13 cellular contexts compared by ENCODE assay signal in the genomic region with DNA sequence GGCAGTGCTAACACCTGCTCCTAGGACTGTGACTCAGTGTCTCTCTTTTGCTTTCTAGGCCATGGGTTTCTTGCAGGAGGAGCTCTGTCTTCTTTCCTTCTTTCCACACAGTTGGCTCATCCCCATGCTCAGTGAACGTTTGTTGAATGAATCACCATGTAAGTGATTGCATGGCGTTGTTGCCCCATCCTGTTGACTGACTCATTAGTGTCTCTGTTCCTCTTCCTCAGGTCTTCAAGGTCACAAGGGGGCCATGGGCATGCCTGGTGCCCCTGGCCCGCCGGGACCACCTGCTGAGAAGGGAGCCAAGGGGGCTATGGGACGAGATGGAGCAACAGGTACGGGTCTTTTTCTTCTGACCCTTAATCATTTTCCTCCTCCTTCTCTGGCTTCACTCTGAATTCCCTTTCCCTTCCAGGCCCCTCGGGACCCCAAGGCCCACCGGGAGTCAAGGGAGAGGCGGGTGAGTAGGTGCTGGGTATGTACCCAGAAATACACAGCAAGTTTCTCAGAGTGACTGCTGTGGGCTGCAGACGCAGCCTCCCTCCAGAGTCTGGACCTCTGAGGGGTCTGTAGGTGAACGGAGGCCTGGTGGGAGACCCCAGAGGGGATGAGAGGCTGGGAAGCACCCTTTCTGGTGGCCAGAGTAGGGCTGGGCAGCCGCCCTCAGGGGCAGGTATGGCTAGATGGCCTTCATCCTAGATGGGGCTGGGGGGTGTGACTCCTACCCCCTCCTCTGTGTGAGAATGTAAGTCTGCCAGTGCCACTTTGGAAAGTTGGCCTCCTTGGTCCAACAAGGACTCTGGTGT. TPM values are rescaled to one million over a fixed set of nuclear protein-coding genes. Genes with fewer than 3 reads are reported as not detected.
DNase-seq lines count a peak whose midpoint lies in the region; ATAC-seq and TF ChIP-seq lines count a peak whose summit lies in the region.
"Had no signal": no experiment of that assay in that cellular context is flagged by ENCODE, and none has a peak within 500 bp of the region (broad histone marks: within the 10 kb centered on the region; RNA-seq: fewer than 3 reads in every experiment).

No MANE protein-coding gene starts in this region.

- peak; percentile 22 for DNase-seq in activated CD8-positive, alpha-beta memory T cell treated with anti-CD3 and anti-CD28 coated beads, Interleukin-2, amount 50 U/mL, for 48 hours
- no peak for DNase-seq in activated CD8-positive, alpha-beta memory T cell treated with anti-CD3 and anti-CD28 coated beads, Interleukin-2, amount 10 ng/mL, durations not matched to agents 7 days and 5 days
- DNase-seq in SIG-M5 (lab: John Stamatoyannopoulos, UW) (peak; percentile 67), left cardiac atrium (peak; percentile 56), upper lobe of left lung (peak; percentile 52 to 74), T1000 (lab: John Stamatoyannopoulos, UW) (no peak)
- DNase-seq in activated CD4-positive, alpha-beta T cell treated with anti-CD3 and anti-CD28 coated beads for 48 hours: no peak
- DNase-seq: activated CD4-positive, alpha-beta memory T cell treated with anti-CD3 and anti-CD28 coated beads, Interleukin-2, amount 10 ng/mL, durations not matched to agents 7 days and 5 days; NCI-H510A; right lobe of liver; stimulated activated CD8-positive, alpha-beta memory T cell treated with anti-CD3 and anti-CD28 coated beads, Interleukin-4, amount 100 ng/mL, for 48 hours had no signal

- no peaks in the 10 kb centered on the region for H3K27me3 Mint-ChIP-seq in activated CD8-positive, alpha-beta memory T cell treated with anti-CD3 and anti-CD28 coated beads, Interleukin-2, amount 10 ng/mL, durations not matched to agents 7 days and 5 days
- H3K27me3 Mint-ChIP-seq: activated CD4-positive, alpha-beta memory T cell treated with anti-CD3 and anti-CD28 coated beads, Interleukin-2, amount 10 ng/mL, durations not matched to agents 7 days and 5 days had no signal

- no peaks in the 10 kb centered on the region for H3K9me3 Mint-ChIP-seq in activated CD8-positive, alpha-beta memory T cell treated with anti-CD3 and anti-CD28 coated beads, Interleukin-2, amount 10 ng/mL, durations not matched to agents 7 days and 5 days (ENCODE audit: low read depth)
- H3K9me3 Mint-ChIP-seq: activated CD4-positive, alpha-beta memory T cell treated with anti-CD3 and anti-CD28 coated beads, Interleukin-2, amount 10 ng/mL, durations not matched to agents 7 days and 5 days had no signal

- no peaks in the 10 kb centered on the region for H3K27me3 ChIP-seq in upper lobe of left lung
- H3K27me3 ChIP-seq: adrenal gland, right lobe of liver had no signal

- H3K4me1 Mint-ChIP-seq in activated CD8-positive, alpha-beta memory T cell treated with anti-CD3 and anti-CD28 coated beads, Interleukin-2, amount 10 ng/mL, durations not matched to agents 7 days and 5 days: no peaks in the 10 kb centered on the region
- H3K4me1 Mint-ChIP-seq: activated CD4-positive, alpha-beta memory T cell treated with anti-CD3 and anti-CD28 coated beads, Interleukin-2, amount 10 ng/mL, durations not matched to agents 7 days and 5 days had no signal

- no peak overlapping the region for H3K4me3 Mint-ChIP-seq in activated CD8-positive, alpha-beta memory T cell treated with anti-CD3 and anti-CD28 coated beads, Interleukin-2, amount 10 ng/mL, durations not matched to agents 7 days and 5 days
- H3K4me3 Mint-ChIP-seq: activated CD4-positive, alpha-beta memory T cell treated with anti-CD3 and anti-CD28 coated beads, Interleukin-2, amount 10 ng/mL, durations not matched to agents 7 days and 5 days had no signal

- no peak overlapping the region for H3K27ac Mint-ChIP-seq in activated CD8-positive, alpha-beta memory T cell treated with anti-CD3 and anti-CD28 coated beads, Interleukin-2, amount 10 ng/mL, durations not matched to agents 7 days and 5 days
- H3K27ac Mint-ChIP-seq: activated CD4-positive, alpha-beta memory T cell treated with anti-CD3 and anti-CD28 coated beads, Interleukin-2, amount 10 ng/mL, durations not matched to agents 7 days and 5 days had no signal

- no peak for ATAC-seq in activated CD8-positive, alpha-beta memory T cell treated with anti-CD3 and anti-CD28 coated beads, Interleukin-2, amount 10 ng/mL, durations not matched to agents 7 days and 5 days
- ATAC-seq in left cardiac atrium: peak in 1 of 2 donors; percentile 79
- ATAC-seq in upper lobe of left lung (ENCODE audit: low FRiP score in 2 of 2): peak in 1 of 2 donors; percentile 73
- no peak for ATAC-seq in HG03520 (IDR thresholded peaks at IDR 0.05; ENCODE audit: unreplicated experiment)

- no peak overlapping the region for H3K4me3 ChIP-seq in upper lobe of left lung
- H3K4me3 ChIP-seq: adrenal gland, right lobe of liver had no signal

- peaks cover 0 to 4% (median 0%) of the 10 kb centered on the region in 4 donors for H3K4me1 ChIP-seq in upper lobe of left lung
- H3K4me1 ChIP-seq: adrenal gland, right lobe of liver had no signal

- no peak for TF ChIP-seq CTCF in upper lobe of left lung (IDR thresholded peaks at IDR 0.05)

- TF ChIP-seq EP300 in upper lobe of left lung (IDR thresholded peaks at IDR 0.05): peak in 2 of 4 donors; percentile 29 to 84

- intact Hi-C loops in left cardiac atrium (cut with DNase I): no loop called here

- H3K36me3 Mint-ChIP-seq in activated CD8-positive, alpha-beta memory T cell treated with anti-CD3 and anti-CD28 coated beads, Interleukin-2, amount 10 ng/mL, durations not matched to agents 7 days and 5 days: no peaks in the 10 kb centered on the region

- H3K27ac ChIP-seq in upper lobe of left lung: peak overlapping the region in 2 of 4 donors; percentile 18 to 49
- H3K27ac ChIP-seq: adrenal gland, right lobe of liver had no signal

- 67 to 78% methylated on average over 12 of the region's 12 CpGs for WGBS in upper lobe of left lung, 2 donors

- no peak for TF ChIP-seq POLR2A in upper lobe of left lung (IDR thresholded peaks at IDR 0.05)

- CTCF ChIA-PET in activated CD8-positive, alpha-beta memory T cell treated with anti-CD3 and anti-CD28 coated beads, Interleukin-2, amount 10 ng/mL, durations not matched to agents 7 days and 5 days (lab: Charles Lee): no interaction called here

- H3K36me3 ChIP-seq in upper lobe of left lung: no peaks in the 10 kb centered on the region
- H3K36me3 ChIP-seq: adrenal gland, right lobe of liver had no signal

- H3K9me3 ChIP-seq in upper lobe of left lung: peaks cover 0 to 4% (median 0%) of the 10 kb centered on the region in 4 donors
- H3K9me3 ChIP-seq: adrenal gland, right lobe of liver had no signal

RNA-seq across cellular contexts. Expression of gene MARCO, which starts 32.3 kb away (rescaled TPM):
- not detected for total RNA-seq in activated CD8-positive, alpha-beta memory T cell treated with anti-CD3 and anti-CD28 coated beads, Interleukin-2, amount 10 ng/mL, durations not matched to agents 7 days and 5 days
- total RNA-seq in left cardiac atrium (10 to 100 TPM; 34.5 to 97.0 TPM), upper lobe of left lung (100 to 1,000 TPM; 148 to 499 (median 316) TPM)
- total RNA-seq: activated CD4-positive, alpha-beta memory T cell treated with anti-CD3 and anti-CD28 coated beads, Interleukin-2, amount 10 ng/mL, durations not matched to agents 7 days and 5 days had no signal

Comparison
In these comparisons a context has a peak if more than half of its experiments do, and no peak if none do; other contexts are left out.
1. DNase-seq: peak in activated CD8-positive, alpha-beta memory T cell treated with anti-CD3 and anti-CD28 coated beads, Interleukin-2, amount 50 U/mL, for 48 hours (single experiment), SIG-M5 (single experiment), left cardiac atrium (single experiment) and upper lobe of left lung (2 of 2); none in activated CD8-positive, alpha-beta memory T cell treated with anti-CD3 and anti-CD28 coated beads, Interleukin-2, amount 10 ng/mL, durations not matched to agents 7 days and 5 days (single experiment), T1000 (single experiment) and activated CD4-positive, alpha-beta T cell treated with anti-CD3 and anti-CD28 coated beads for 48 hours (single experiment).
2. RNA of gene MARCO, which starts 32.3 kb away (total RNA-seq): 148 to 499 TPM in upper lobe of left lung and 34.5 to 97.0 TPM in left cardiac atrium; not detected in activated CD8-positive, alpha-beta memory T cell treated with anti-CD3 and anti-CD28 coated beads, Interleukin-2, amount 10 ng/mL, durations not matched to agents 7 days and 5 days; every median in the first group is over 10 times any median in the second.